Comparison of ENCODE assay signal across 25 cellular contexts in genomic region chr7:136050462-136050847, GRCh38.
A peak's percentile ranks its signal among the peaks of the same experiment; 100 is the strongest.
DNase-seq lines count a peak whose midpoint lies in the region; ATAC-seq lines count a peak whose summit lies in the region.
"Had no signal": no experiment of that assay in that cellular context is flagged by ENCODE, and none has a peak within 500 bp of the region (broad histone marks: within the 10 kb centered on the region; RNA-seq: fewer than 3 reads in every experiment).

No MANE protein-coding gene starts in this region.

- no CpG with 5 or more reads among the region's 7 CpGs for WGBS in neuronal stem cell (ENCODE audit: extremely low coverage in 2 of 2, insufficient read length in 2 of 2, insufficient replicate concordance in 1 of 2), 2 donors

- no peak overlapping the region for H3K4me3 ChIP-seq in neuronal stem cell (ENCODE audit: low read length in 2 of 2)
- H3K4me3 ChIP-seq: BLaER1 treated with 17β-estradiol and CSF1 and Interleukin-3, amounts not matched to agents 10 nM and 100 nM; HAP-1; neural progenitor cell had no signal

- no peaks in the 10 kb centered on the region for H3K27me3 ChIP-seq in neuronal stem cell (ENCODE audit: control insufficient read depth in 3 of 3, insufficient read depth in 3 of 3, low read depth in 1 of 3, low read length in 3 of 3)
- H3K27me3 ChIP-seq: BLaER1 treated with 17β-estradiol and CSF1 and Interleukin-3, amounts not matched to agents 10 nM and 100 nM; neural progenitor cell had no signal

- no peak overlapping the region for H3K14ac ChIP-seq in neuronal stem cell (ENCODE audit: low read length)

- no peak overlapping the region for H2BK5ac ChIP-seq in neuronal stem cell (ENCODE audit: low read length)

- no peaks in the 10 kb centered on the region for H3K4me1 ChIP-seq in neuronal stem cell (ENCODE audit: control insufficient read depth in 2 of 2, insufficient read depth in 1 of 2, low read depth in 1 of 2, low read length in 2 of 2)
- H3K4me1 ChIP-seq: BLaER1 treated with 17β-estradiol and CSF1 and Interleukin-3, amounts not matched to agents 10 nM and 100 nM; HAP-1; neural progenitor cell had no signal

- no peaks in the 10 kb centered on the region for H3K9me3 ChIP-seq in neuronal stem cell (replicated peaks in 1 of 2; ENCODE audit: control insufficient read depth in 2 of 2, insufficient read depth in 1 of 2, low read depth in 1 of 2, low read length in 2 of 2)
- H3K9me3 ChIP-seq: HAP-1 had no signal

- peak; percentile 60 for DNase-seq in NCI-H146 (lab: John Stamatoyannopoulos, UW)
- peak; percentile 85 for DNase-seq in NCI-H82 (lab: John Stamatoyannopoulos, UW)
- no peak for DNase-seq in left ventricle myocardium superior
- no peak for DNase-seq in neuronal stem cell (ENCODE audit: low spot score)
- no peak for DNase-seq in nucleus accumbens (lab: John Stamatoyannopoulos, UW)
- DNase-seq in DMS79 treated with DMSO at 0.1 percent for 48 hours (lab: John Stamatoyannopoulos, UW), result no peak
- DNase-seq: activated CD4-positive, alpha-beta T cell treated with anti-CD3 and anti-CD28 coated beads, Interleukin-2, amount 50 U/mL, for 4 hours; activated CD8-positive, alpha-beta memory T cell treated with anti-CD3 and anti-CD28 coated beads, Interleukin-2, amount 10 ng/mL, durations not matched to agents 7 days and 5 days; activated T-cell treated with anti-CD3 and anti-CD28 coated beads, Interleukin-2, amount 50 U/mL, for 48 hours; central memory CD4-positive, alpha-beta T cell; cortex of kidney; DMS53; foreskin fibroblast; head of caudate nucleus; MM.1S; NCI-H510A; SHP77; T-helper 17 cell had no signal

- no peak overlapping the region for H3K4me2 ChIP-seq in neuronal stem cell (ENCODE audit: insufficient read depth, low read length, poor library complexity, severe bottlenecking)
- H3K4me2 ChIP-seq: BLaER1 treated with 17β-estradiol and CSF1 and Interleukin-3, amounts not matched to agents 10 nM and 100 nM; neural progenitor cell had no signal

- no peak overlapping the region for H2AK5ac ChIP-seq in neuronal stem cell (ENCODE audit: low read depth, low read length)

- H2AFZ ChIP-seq in neuronal stem cell (ENCODE audit: low read length), result peak overlapping the region; percentile 15
- H2AFZ ChIP-seq: neural progenitor cell had no signal

- H3K36me3 ChIP-seq in neuronal stem cell (replicated peaks in 1 of 2; ENCODE audit: control insufficient read depth in 2 of 2, insufficient read depth in 2 of 2, low read length in 2 of 2), result no peaks in the 10 kb centered on the region
- H3K36me3 ChIP-seq: BLaER1 treated with 17β-estradiol and CSF1 and Interleukin-3, amounts not matched to agents 10 nM and 100 nM; HAP-1; neural progenitor cell had no signal

- H4K91ac ChIP-seq in neuronal stem cell (ENCODE audit: low read depth, low read length, poor library complexity), result no peak overlapping the region

- no peak overlapping the region for H3K23ac ChIP-seq in neuronal stem cell (ENCODE audit: low read depth, low read length, poor library complexity)

- no peak overlapping the region for H3K4ac ChIP-seq in neuronal stem cell (ENCODE audit: low read length)

- no peak overlapping the region for H4K8ac ChIP-seq in neuronal stem cell (ENCODE audit: low read depth, low read length)

- H2BK15ac ChIP-seq in neuronal stem cell (ENCODE audit: low read length), result no peak overlapping the region

- H3K18ac ChIP-seq in neuronal stem cell (ENCODE audit: low read length), result no peak overlapping the region

- H3K9ac ChIP-seq in neuronal stem cell (ENCODE audit: low read depth, low read length, poor library complexity), result no peak overlapping the region
- H3K9ac ChIP-seq: BLaER1 treated with 17β-estradiol and CSF1 and Interleukin-3, amounts not matched to agents 10 nM and 100 nM; neural progenitor cell had no signal

- intact Hi-C loops in left ventricle myocardium superior (cut with micrococcal nuclease), result no loop called here

- H2BK120ac ChIP-seq in neuronal stem cell (ENCODE audit: low read depth, low read length), result no peak overlapping the region

- no peak overlapping the region for H2BK12ac ChIP-seq in neuronal stem cell (ENCODE audit: low read length)

- no peaks in the 10 kb centered on the region for H3K79me1 ChIP-seq in neuronal stem cell (ENCODE audit: low read depth, low read length)

- peak; percentile 52 for ATAC-seq in left ventricle myocardium superior
- ATAC-seq in HG02588 (IDR thresholded peaks at IDR 0.05; ENCODE audit: unreplicated experiment), result no peak
- no peak for ATAC-seq in GM19467 (IDR thresholded peaks at IDR 0.05; ENCODE audit: unreplicated experiment)
- ATAC-seq: activated CD4-positive, CD25-positive, alpha-beta regulatory T cell treated with anti-CD3 and anti-CD28 coated beads, Interleukin-2, amount 50 U/mL, for 24 hours; activated CD8-positive, alpha-beta memory T cell treated with anti-CD3 and anti-CD28 coated beads, Interleukin-2, amount 10 ng/mL, durations not matched to agents 7 days and 5 days; stimulated activated memory B cell treated with anti-CD40 and anti-IgM and Interleukin-4, amounts not matched to agents 10 μg/mL and 1 μg/mL and 100 μg/mL, for 72 hours; T-helper 17 cell had no signal

- no peak overlapping the region for H3K27ac ChIP-seq in neuronal stem cell (replicated peaks; ENCODE audit: low read length)
- H3K27ac ChIP-seq: BLaER1 treated with 17β-estradiol and CSF1 and Interleukin-3, amounts not matched to agents 10 nM and 100 nM; neural progenitor cell had no signal

Comparison
In these comparisons a context has a peak if more than half of its experiments do, and no peak if none do; other contexts are left out.
1. DNase-seq: peak in NCI-H146 (single experiment) and NCI-H82 (single experiment); none in left ventricle myocardium superior (single experiment), neuronal stem cell (single experiment), nucleus accumbens (0 of 56) and DMS79 treated with DMSO at 0.1 percent for 48 hours (single experiment).